ENCODE assay signal across 8 cellular contexts in the genomic region with DNA sequence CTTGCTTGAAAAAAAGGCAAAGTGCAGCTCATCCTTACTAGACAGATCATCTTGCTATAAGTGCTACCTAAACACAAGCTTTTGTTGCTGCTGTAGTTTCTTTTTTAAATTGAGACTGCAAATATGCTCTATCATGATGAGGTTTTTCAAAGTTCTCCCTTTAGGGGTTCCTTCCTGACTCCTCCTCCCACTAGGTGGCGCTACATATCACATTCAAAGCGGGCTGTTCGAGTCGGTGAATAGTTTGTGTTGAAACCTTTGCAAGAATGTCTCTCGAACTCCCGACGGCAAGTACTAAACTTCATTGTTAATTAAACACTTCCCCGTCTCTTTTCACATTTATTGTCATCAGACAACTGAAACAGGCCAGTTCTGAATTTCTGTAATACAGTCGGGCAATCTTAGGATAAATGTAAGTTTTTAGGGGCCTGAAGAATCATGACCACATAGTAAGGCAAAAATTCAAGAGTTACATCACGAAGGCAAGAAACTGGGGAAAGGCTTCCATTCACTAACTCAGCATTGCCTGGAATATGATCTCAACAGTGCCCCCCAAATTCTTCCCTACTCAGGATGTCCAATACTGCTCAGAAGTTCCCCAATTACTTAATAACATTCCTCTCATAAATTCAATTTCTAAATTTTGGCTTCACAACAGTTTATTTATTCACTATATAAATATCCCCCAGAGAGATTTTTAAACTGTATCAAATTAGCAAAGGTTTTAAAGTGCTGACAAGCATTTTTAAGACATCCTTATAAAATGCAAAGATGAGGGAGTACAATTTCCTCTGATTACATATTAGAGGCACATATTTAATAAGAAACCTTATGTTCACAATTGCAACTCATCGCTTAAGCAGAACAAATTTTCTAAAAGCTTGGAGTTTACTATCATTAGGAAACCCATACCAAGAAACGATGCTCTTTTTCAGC. TPM values are rescaled to one million over a fixed set of nuclear protein-coding genes. Genes with fewer than 3 reads are reported as not detected.
DNase-seq lines count a peak whose midpoint lies in the region; ATAC-seq and TF ChIP-seq lines count a peak whose summit lies in the region.

No MANE protein-coding gene starts in this region.

- H3K4me3 ChIP-seq in OCI-LY7 (ENCODE audit: low read depth, low read length, poor library complexity, severe bottlenecking): no peak overlapping the region

- no peak overlapping the region for H3K4me3 Mint-ChIP-seq in natural killer cell treated with Interleukin-12 subunit alpha and Interleukin-12 subunit beta and Interleukin-15 and Interleukin-18, amount 100 ng/mL, for 72 hours

- CTCF ChIA-PET in OCI-LY7 (lab: Charles Lee; ENCODE audit: unreplicated experiment): no interaction called here

- H3K27ac ChIP-seq in OCI-LY7 (ENCODE audit: low read depth, low read length, poor library complexity, severe bottlenecking): no peak overlapping the region

- H3K27ac Mint-ChIP-seq in natural killer cell treated with Interleukin-12 subunit alpha and Interleukin-12 subunit beta and Interleukin-15 and Interleukin-18, amount 100 ng/mL, for 72 hours: no peak overlapping the region

- H3K4me1 Mint-ChIP-seq in natural killer cell treated with Interleukin-12 subunit alpha and Interleukin-12 subunit beta and Interleukin-15 and Interleukin-18, amount 100 ng/mL, for 72 hours (ENCODE audit: low read depth in 2 of 2): peaks cover 4 to 5% of the 10 kb centered on the region in 2 donors

- intact Hi-C loops in OCI-LY7 (cut with micrococcal nuclease; ENCODE audit: unreplicated experiment): loop anchor here (5.0 to 10.0 kb wide), 3 partner anchors 470 to 1332 kb away; a partner anchor contains a TSS

- peaks cover 24 to 45% of the 10 kb centered on the region in 2 donors for H3K27me3 Mint-ChIP-seq in natural killer cell treated with Interleukin-12 subunit alpha and Interleukin-12 subunit beta and Interleukin-15 and Interleukin-18, amount 100 ng/mL, for 72 hours

- H4K20me1 ChIP-seq in OCI-LY7 (ENCODE audit: insufficient read depth, low read length): no peaks in the 10 kb centered on the region

- POLR2A ChIA-PET in OCI-LY7 (lab: Charles Lee): interaction anchor here (0.7 to 1.0 kb wide), 2 partner anchors 599 to 1514 kb away, joined by 3 to 5 read pairs; no protein-coding TSS in a partner anchor

- H3K36me3 ChIP-seq in OCI-LY7 (ENCODE audit: insufficient read depth, low read length): no peaks in the 10 kb centered on the region

- H3K9me3 Mint-ChIP-seq in natural killer cell treated with Interleukin-12 subunit alpha and Interleukin-12 subunit beta and Interleukin-15 and Interleukin-18, amount 100 ng/mL, for 72 hours: no peaks in the 10 kb centered on the region

- TF ChIP-seq CTCF in OCI-LY7 (conservative IDR thresholded peaks at IDR 0.05; ENCODE audit: low read length): peak; percentile 98

- H3K4me2 ChIP-seq in OCI-LY7 (ENCODE audit: low read length): no peak overlapping the region

- H3K9me3 ChIP-seq in OCI-LY7 (ENCODE audit: low read length): no peaks in the 10 kb centered on the region

- H3K36me3 Mint-ChIP-seq in natural killer cell treated with Interleukin-12 subunit alpha and Interleukin-12 subunit beta and Interleukin-15 and Interleukin-18, amount 100 ng/mL, for 72 hours: no peaks in the 10 kb centered on the region

- DNase-seq in DMS 273 treated with DMSO at 0.1 percent for 48 hours (lab: John Stamatoyannopoulos, UW) (peak; percentile 4), OCI-LY7 (ENCODE audit: low spot score) (peak; percentile 81), activated T-cell treated with anti-CD3 and anti-CD28 coated beads for 24 hours (ENCODE audit: low read depth) (peak; percentile 81)
- peak; percentile 87 for DNase-seq in natural killer cell treated with Interleukin-12 subunit alpha and Interleukin-12 subunit beta and Interleukin-15 and Interleukin-18, amount 100 ng/mL, for 72 hours (ENCODE audit: low spot score)
- DNase-seq in stimulated activated naive CD4-positive, alpha-beta T cell treated with Interleukin-2 at 50 U/mL for 16 hours (lab: John Stamatoyannopoulos, UW): peak; percentile 66

- peak; percentile 71 for ATAC-seq in HG03175 (IDR thresholded peaks at IDR 0.05; ENCODE audit: unreplicated experiment)
- ATAC-seq in esophagus mucosa: peak; percentile 82
- peak in 1 of 2 donors; percentile 62 for ATAC-seq in natural killer cell treated with Interleukin-12 subunit alpha and Interleukin-12 subunit beta and Interleukin-15 and Interleukin-18, amount 100 ng/mL, for 72 hours
- ATAC-seq in GM18520 (IDR thresholded peaks at IDR 0.05; ENCODE audit: unreplicated experiment): no peak

- no peaks in the 10 kb centered on the region for H3K9me2 ChIP-seq in OCI-LY7 (ENCODE audit: insufficient read depth, low read length)

- peaks cover 10% of the 10 kb centered on the region for H3K4me1 ChIP-seq in OCI-LY7 (ENCODE audit: insufficient read depth, low read length, poor library complexity, severe bottlenecking)

- H3K79me2 ChIP-seq in OCI-LY7 (ENCODE audit: insufficient read depth, low read depth, low read length): no peaks in the 10 kb centered on the region

- BruUV-seq in OCI-LY7 (replicated peaks; lab: Mats Ljungman, UMichigan): no TSS peak

- no peak overlapping the region; the same call in 1 of the 2 replicates for H2AFZ ChIP-seq in OCI-LY7 (ENCODE audit: low read length)

RNA-seq across cellular contexts. Expression of a gene that starts 6.7 kb away (rescaled TPM):
- total RNA-seq in OCI-LY7 (2014; rRNA removed; shearing (Covaris generic)): not detected in 2 replicates
- 0.72 TPM in 1 of 2 replicates, not detected in the other for total RNA-seq in OCI-LY7 (2022)
- 4.8 TPM for total RNA-seq in esophagus mucosa
- 1 to 10 TPM; 1.1 to 2.4 TPM for total RNA-seq in natural killer cell treated with Interleukin-12 subunit alpha and Interleukin-12 subunit beta and Interleukin-15 and Interleukin-18, amount 100 ng/mL, for 72 hours

Comparison
In these comparisons a context has a peak if more than half of its experiments do, and no peak if none do; other contexts are left out.
1. DNase-seq: peak in every context shown above with its lines; median percentile 87 in natural killer cell treated with Interleukin-12 subunit alpha and Interleukin-12 subunit beta and Interleukin-15 and Interleukin-18, amount 100 ng/mL, for 72 hours; 81 in OCI-LY7; 81 in activated T-cell treated with anti-CD3 and anti-CD28 coated beads for 24 hours; 66 in stimulated activated naive CD4-positive, alpha-beta T cell treated with Interleukin-2 at 50 U/mL for 16 hours; 4 in DMS 273 treated with DMSO at 0.1 percent for 48 hours.